18 cellular contexts compared by ENCODE assay signal in genomic region chr11:34519595-34520235, GRCh38. TPM values are rescaled to one million over a fixed set of nuclear protein-coding genes. Genes with fewer than 3 reads are reported as not detected.
DNase-seq lines count a peak whose midpoint lies in the region; ATAC-seq, FAIRE-seq and TF ChIP-seq lines count a peak whose summit lies in the region.
"Had no signal": no experiment of that assay in that cellular context is flagged by ENCODE, and none has a peak within 500 bp of the region (broad histone marks: within the 10 kb centered on the region; RNA-seq: fewer than 3 reads in every experiment).

No MANE protein-coding gene starts in this region.

- H4K20me1 ChIP-seq in PC-3 (ENCODE audit: low read length) = no peaks in the 10 kb centered on the region

- BruUV-seq in PC-3 (replicated peaks; lab: Mats Ljungman, UMichigan) = no TSS peak

- DNase-seq in DMS53 (lab: John Stamatoyannopoulos, UW) = peak; percentile 5
- no peak for DNase-seq in DMS53 treated with DMSO at 0.1 percent for 48 hours (lab: John Stamatoyannopoulos, UW; ENCODE audit: unreplicated experiment)
- peak; percentile 7 for DNase-seq in PC-3
- peak; percentile 14 for DNase-seq in bronchial epithelial cell (ENCODE audit: low read depth)
- DNase-seq in kidney tubule cell (ENCODE audit: low spot score) = peak; percentile 64
- no peak for DNase-seq in DMS 273 treated with DMSO at 0.1 percent for 48 hours (lab: John Stamatoyannopoulos, UW)
- DNase-seq in DMS153 treated with DMSO at 0.1 percent for 48 hours (lab: John Stamatoyannopoulos, UW; ENCODE audit: unreplicated experiment) = no peak
- DNase-seq: AML-193; CD4-positive, alpha-beta T cell; DMS79; GF-D8 had no signal

- no peaks in the 10 kb centered on the region for H3F3A ChIP-seq in PC-3 (ENCODE audit: low read length, unreplicated experiment)

- H3K4me1 ChIP-seq in PC-3 (ENCODE audit: insufficient read depth, low read length) = no peaks in the 10 kb centered on the region
- H3K4me1 ChIP-seq: A549, HAP-1 had no signal

- no peaks in the 10 kb centered on the region for H3K9me2 ChIP-seq in PC-3 (replicated peaks; ENCODE audit: low read length)

- TF ChIP-seq CTCF in PC-3 (conservative IDR thresholded peaks at IDR 0.05; ENCODE audit: low read depth, low read length) (no peak), bronchial epithelial cell (IDR thresholded peaks at IDR 0.05; ENCODE audit: insufficient read depth, low read length, severe bottlenecking) (no peak)

- CTCF ChIA-PET in PC-3 (lab: Charles Lee) = no interaction called here

- H3K27ac ChIP-seq in PC-3 (ENCODE audit: low read length) = no peak overlapping the region
- H3K27ac ChIP-seq: 22Rv1, A549, C4-2B had no signal

- FAIRE-seq in bronchial epithelial cell (lab: Jason Lieb, UNC) = no peak
- FAIRE-seq: A549 had no signal

- POLR2A ChIA-PET in PC-3 (lab: Charles Lee; ENCODE audit: unreplicated experiment) = interaction anchor here (0.6 kb wide), 1 partner anchor 659 kb away, joined by 7 read pairs; no protein-coding TSS in a partner anchor

- no peaks in the 10 kb centered on the region for H3K27me3 ChIP-seq in PC-3 (ENCODE audit: low read length)
- H3K27me3 ChIP-seq in bronchial epithelial cell (ENCODE audit: control insufficient read depth, insufficient read depth, low read length) = no peaks in the 10 kb centered on the region

- no peaks in the 10 kb centered on the region for H3K36me3 ChIP-seq in PC-3 (ENCODE audit: low read depth, low read length)
- H3K36me3 ChIP-seq in bronchial epithelial cell (ENCODE audit: control insufficient read depth, insufficient read depth, low read length) = no peaks in the 10 kb centered on the region
- H3K36me3 ChIP-seq: HAP-1 had no signal

- H3K79me2 ChIP-seq in PC-3 (ENCODE audit: low read length) = no peaks in the 10 kb centered on the region

- intact Hi-C loops in PC-3 (cut with micrococcal nuclease) = no loop called here

- H3K4me2 ChIP-seq in PC-3 (ENCODE audit: low read length) = no peak overlapping the region
- H3K4me2 ChIP-seq: A549 had no signal

- ATAC-seq in PC-3 = no peak
- ATAC-seq in GM18870 (IDR thresholded peaks at IDR 0.05; ENCODE audit: unreplicated experiment) = no peak
- ATAC-seq: A549 had no signal

- H3K4me3 ChIP-seq in PC-3 (ENCODE audit: low read length) = no peak overlapping the region
- no peak overlapping the region for H3K4me3 ChIP-seq in bronchial epithelial cell (ENCODE audit: low read depth, low read length)
- H3K4me3 ChIP-seq: A549, HAP-1 had no signal

- no peak overlapping the region for H2AFZ ChIP-seq in PC-3 (ENCODE audit: low read length)

- H3K9ac ChIP-seq in PC-3 (ENCODE audit: low read length) = no peak overlapping the region

- no peaks in the 10 kb centered on the region for H3K9me3 ChIP-seq in PC-3 (ENCODE audit: low read length)
- H3K9me3 ChIP-seq: A549, HAP-1 had no signal

RNA-seq across cellular contexts. Expression of gene ELF5, which starts 6.1 kb away (rescaled TPM):
- total RNA-seq in PC-3 (2014; rRNA removed) = 0.11 TPM in 1 of 2 replicates, not detected in the other
- 0.53 and 3.7 TPM in 2 replicates for total RNA-seq in bronchial epithelial cell
- total RNA-seq: CD4-positive, alpha-beta T cell; Daoy; H4 had no signal

Comparison
In these comparisons a context has a peak if more than half of its experiments do, and no peak if none do; other contexts are left out.
1. DNase-seq: peak in DMS53 (single experiment), PC-3 (single experiment), bronchial epithelial cell (single experiment) and kidney tubule cell (single experiment); none in DMS53 treated with DMSO at 0.1 percent for 48 hours (single experiment), DMS 273 treated with DMSO at 0.1 percent for 48 hours (single experiment) and DMS153 treated with DMSO at 0.1 percent for 48 hours (single experiment).